In genomic region chr7:100132126-100132525, GRCh38 we compare ENCODE assay signal across 14 cellular contexts. TPM values are rescaled to one million over a fixed set of nuclear protein-coding genes. Genes with fewer than 3 reads are reported as not detected.
DNase-seq lines count a peak whose midpoint lies in the region; ATAC-seq and TF ChIP-seq lines count a peak whose summit lies in the region.
"Had no signal": no experiment of that assay in that cellular context is flagged by ENCODE, and none has a peak within 500 bp of the region (broad histone marks: within the 10 kb centered on the region; RNA-seq: fewer than 3 reads in every experiment).

No MANE protein-coding gene starts in this region.

- TF ChIP-seq CTCF in dorsolateral prefrontal cortex (IDR thresholded peaks at IDR 0.05 in 54 of 56, conservative IDR thresholded peaks at IDR 0.05 in 2 of 56; ENCODE audit: low read depth in 1 of 56, partially characterized antibody in 56 of 56): no peak

- intact Hi-C loops in dorsolateral prefrontal cortex (cut with DNase I): loop anchor here (5.0 kb wide), 3 partner anchors 85 to 140 kb away; partner anchors contain the start of gene PVRIG (in 1 of the 2)

- no peaks in the 10 kb centered on the region for H3K27me3 ChIP-seq in dorsolateral prefrontal cortex

- peaks cover 8% of the 10 kb centered on the region for H3K36me3 Mint-ChIP-seq in stimulated activated effector memory CD8-positive, alpha-beta T cell treated with anti-CD3 and anti-CD28 coated beads, Interleukin-12 subunit alpha, Interleukin-12 subunit beta, amount 100 ng/mL, for 72 hours
- H3K36me3 Mint-ChIP-seq: T-cell had no signal

- peak overlapping the region; percentile 58 for H3K4me3 Mint-ChIP-seq in stimulated activated effector memory CD8-positive, alpha-beta T cell treated with anti-CD3 and anti-CD28 coated beads, Interleukin-12 subunit alpha, Interleukin-12 subunit beta, amount 100 ng/mL, for 72 hours

- no peak overlapping the region for H3K4me3 ChIP-seq in dorsolateral prefrontal cortex
- H3K4me3 ChIP-seq: PC-9, SK-N-MC had no signal

- H3K27ac ChIP-seq in dorsolateral prefrontal cortex: peak overlapping the region in 1 of 59 donors; percentile 31
- H3K27ac ChIP-seq: PC-9, SK-N-MC had no signal

- no peak for ATAC-seq in stimulated activated effector memory CD8-positive, alpha-beta T cell treated with anti-CD3 and anti-CD28 coated beads, Interleukin-12 subunit alpha, Interleukin-12 subunit beta, amount 100 ng/mL, for 72 hours
- no peak for ATAC-seq in HG03354 (IDR thresholded peaks at IDR 0.05; ENCODE audit: poor library complexity, severe bottlenecking, unreplicated experiment)
- ATAC-seq in HG02571 (IDR thresholded peaks at IDR 0.05; ENCODE audit: unreplicated experiment): no peak

- no peaks in the 10 kb centered on the region for H3K9me3 Mint-ChIP-seq in stimulated activated effector memory CD8-positive, alpha-beta T cell treated with anti-CD3 and anti-CD28 coated beads, Interleukin-12 subunit alpha, Interleukin-12 subunit beta, amount 100 ng/mL, for 72 hours
- H3K9me3 Mint-ChIP-seq: T-cell had no signal

- DNase-seq in NCI-H1092 treated with DMSO at 0.1 percent for 48 hours (lab: John Stamatoyannopoulos, UW) (peak; percentile 10), NCI-H1092 (lab: John Stamatoyannopoulos, UW) (no peak), NCI-H2029 (lab: John Stamatoyannopoulos, UW) (peak; percentile 65), RPMI8226 (peak; percentile 55), dorsolateral prefrontal cortex (no peak)
- DNase-seq in stimulated activated effector memory CD8-positive, alpha-beta T cell treated with anti-CD3 and anti-CD28 coated beads, Interleukin-12 subunit alpha, Interleukin-12 subunit beta, amount 100 ng/mL, for 72 hours (ENCODE audit: low spot score in 2 of 2): no peak
- DNase-seq: 8988T, KG1, NCI-H1048 had no signal

- no peak overlapping the region for H3K27ac Mint-ChIP-seq in stimulated activated effector memory CD8-positive, alpha-beta T cell treated with anti-CD3 and anti-CD28 coated beads, Interleukin-12 subunit alpha, Interleukin-12 subunit beta, amount 100 ng/mL, for 72 hours
- H3K27ac Mint-ChIP-seq: T-cell had no signal

- H3K4me1 Mint-ChIP-seq in stimulated activated effector memory CD8-positive, alpha-beta T cell treated with anti-CD3 and anti-CD28 coated beads, Interleukin-12 subunit alpha, Interleukin-12 subunit beta, amount 100 ng/mL, for 72 hours: peaks cover 18% of the 10 kb centered on the region

RNA-seq across cellular contexts. Expression of gene MBLAC1, which starts 5.4 kb away (rescaled TPM):
- total RNA-seq in dorsolateral prefrontal cortex: 10 to 100 TPM in 78 of 120 experiments, 1 to 10 TPM in 42; 5.6 to 16.5 (median 11.0) TPM

RNA-seq across cellular contexts. Expression of gene CNPY4, which starts 12.7 kb away (rescaled TPM):
- total RNA-seq in dorsolateral prefrontal cortex: 10 to 100 TPM in 119 of 120 experiments, 1 to 10 TPM in 1; 9.7 to 27.8 (median 16.8) TPM

RNA-seq across cellular contexts. Expression of gene TAF6, which starts 13.0 kb away (rescaled TPM):
- total RNA-seq in dorsolateral prefrontal cortex: 10 to 100 TPM; 46.6 to 98.0 (median 72.6) TPM

RNA-seq across cellular contexts. Expression of gene LAMTOR4, which starts 16.6 kb away (rescaled TPM):
- 100 to 1,000 TPM in 106 of 120 experiments, 10 to 100 TPM in 14; 88.6 to 150 (median 113) TPM for total RNA-seq in dorsolateral prefrontal cortex

RNA-seq across cellular contexts. Expression of gene TRAPPC14, which starts 26.4 kb away (rescaled TPM):
- total RNA-seq in dorsolateral prefrontal cortex: 10 to 100 TPM; 16.3 to 52.5 (median 30.3) TPM

Comparison
In these comparisons a context has a peak if more than half of its experiments do, and no peak if none do; other contexts are left out.
1. DNase-seq: peak in NCI-H1092 treated with DMSO at 0.1 percent for 48 hours (single experiment), NCI-H2029 (single experiment) and RPMI8226 (single experiment); none in NCI-H1092 (single experiment), stimulated activated effector memory CD8-positive, alpha-beta T cell treated with anti-CD3 and anti-CD28 coated beads, Interleukin-12 subunit alpha, Interleukin-12 subunit beta, amount 100 ng/mL, for 72 hours (0 of 2) and dorsolateral prefrontal cortex (0 of 10).